ENCODE assay signal across 8 cellular contexts in the genomic region with DNA sequence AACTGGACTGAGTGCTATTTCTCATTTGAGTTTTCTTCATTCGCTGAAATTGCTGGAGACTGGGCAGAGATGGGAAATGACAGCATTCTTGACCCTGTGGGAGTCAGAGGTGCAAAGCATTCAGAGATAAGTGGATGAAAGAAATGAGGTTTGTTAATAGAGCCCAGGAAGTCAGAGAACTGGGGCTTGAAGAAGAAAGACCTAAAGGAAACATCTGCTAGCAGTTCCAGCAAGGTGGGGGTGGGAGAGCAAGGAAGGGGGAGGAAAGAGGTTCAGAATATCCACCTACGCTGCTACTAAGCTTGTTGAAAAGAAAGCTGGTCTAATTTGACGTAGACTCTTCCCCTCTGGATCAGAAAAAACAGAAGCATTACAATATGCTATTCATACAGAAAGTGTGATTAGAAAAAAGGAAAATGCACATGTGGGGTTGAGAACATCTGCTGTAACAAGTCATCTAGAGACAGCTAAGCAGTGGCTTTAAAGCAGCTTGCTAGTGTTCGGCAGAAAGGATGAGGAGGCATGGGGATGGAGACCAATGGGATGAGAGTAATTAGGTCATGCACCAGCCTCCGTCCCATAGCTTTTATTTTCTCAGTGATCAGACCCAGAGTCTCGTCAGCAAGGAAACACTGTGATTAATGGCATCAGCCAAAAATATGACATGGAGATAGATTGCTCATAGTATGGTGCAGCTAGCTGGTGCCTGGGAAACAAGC. TPM values are rescaled to one million over a fixed set of nuclear protein-coding genes. Genes with fewer than 3 reads are reported as not detected.
A peak's percentile ranks its signal among the peaks of the same experiment; 100 is the strongest.
DNase-seq lines count a peak whose midpoint lies in the region; ATAC-seq, FAIRE-seq and TF ChIP-seq lines count a peak whose summit lies in the region.

No MANE protein-coding gene starts in this region.

- intact Hi-C loops in activated T-helper 1 cell treated with anti-CD3 and anti-CD28 coated beads, Interleukin-12 subunit alpha, Interleukin-12 subunit beta, Interleukin-2, Interleukin-4 antibody, amounts not matched to agents 30 ng/mL and 10 ng/mL and 1 ng/mL, durations not matched to agents 14 hours and 24 hours and 36 hours (cut with micrococcal nuclease), result loop anchor here (1.0 to 5.0 kb wide), 14 partner anchors 14 to 436 kb away; partner anchors contain the start of genes GLS, MFSD6 and NEMP2
- intact Hi-C loops in mucosa of descending colon (cut with DNase I, micrococcal nuclease), result no loop called here

- TF ChIP-seq CTCF in mucosa of descending colon (IDR thresholded peaks at IDR 0.05) (no peak), D721Med (IDR thresholded peaks at IDR 0.05; ENCODE audit: insufficient read depth, missing control alignments) (no peak)

- peak; percentile 60 for ATAC-seq in HG03064 (IDR thresholded peaks at IDR 0.05; ENCODE audit: low read depth, unreplicated experiment)
- peak; percentile 20 for ATAC-seq in mucosa of descending colon

- peak; percentile 63 for DNase-seq in activated CD8-positive, alpha-beta memory T cell treated with anti-CD3 and anti-CD28 coated beads for 24 hours
- DNase-seq in activated CD8-positive, alpha-beta memory T cell treated with anti-CD3 and anti-CD28 coated beads, Interleukin-2, amount 50 U/mL, for 4 hours, result no peak
- DNase-seq in activated T-helper 1 cell treated with anti-CD3 and anti-CD28 coated beads, Interleukin-12 subunit alpha, Interleukin-12 subunit beta, Interleukin-2, Interleukin-4 antibody, amounts not matched to agents 30 ng/mL and 10 ng/mL and 1 ng/mL, durations not matched to agents 14 hours and 24 hours and 36 hours (ENCODE audit: low spot score), result peak; percentile 6
- DNase-seq in mucosa of descending colon, result no peak
- no peak for DNase-seq in dedifferentiated amniotic fluid mesenchymal stem cell (ENCODE audit: extremely low spot score)
- no peak for DNase-seq in D721Med (ENCODE audit: insufficient read length, low spot score)
- DNase-seq in NCI-H2081 treated with DMSO at 0.1 percent for 48 hours (lab: John Stamatoyannopoulos, UW), result no peak

- H3K9me3 ChIP-seq in mucosa of descending colon, result no peaks in the 10 kb centered on the region

- H3K4me3 Mint-ChIP-seq in activated T-helper 1 cell treated with anti-CD3 and anti-CD28 coated beads, Interleukin-12 subunit alpha, Interleukin-12 subunit beta, Interleukin-2, Interleukin-4 antibody, amounts not matched to agents 30 ng/mL and 10 ng/mL and 1 ng/mL, durations not matched to agents 14 hours and 24 hours and 36 hours, result peak overlapping the region; percentile 23

- peaks cover under 1% of the 10 kb centered on the region for H3K4me1 ChIP-seq in mucosa of descending colon (ENCODE audit: low read depth)

- H3K27me3 Mint-ChIP-seq in activated T-helper 1 cell treated with anti-CD3 and anti-CD28 coated beads, Interleukin-12 subunit alpha, Interleukin-12 subunit beta, Interleukin-2, Interleukin-4 antibody, amounts not matched to agents 30 ng/mL and 10 ng/mL and 1 ng/mL, durations not matched to agents 14 hours and 24 hours and 36 hours (ENCODE audit: insufficient read depth), result no peaks in the 10 kb centered on the region

- peak overlapping the region; percentile 76 for H3K27ac Mint-ChIP-seq in activated T-helper 1 cell treated with anti-CD3 and anti-CD28 coated beads, Interleukin-12 subunit alpha, Interleukin-12 subunit beta, Interleukin-2, Interleukin-4 antibody, amounts not matched to agents 30 ng/mL and 10 ng/mL and 1 ng/mL, durations not matched to agents 14 hours and 24 hours and 36 hours

- H3K4me1 Mint-ChIP-seq in activated T-helper 1 cell treated with anti-CD3 and anti-CD28 coated beads, Interleukin-12 subunit alpha, Interleukin-12 subunit beta, Interleukin-2, Interleukin-4 antibody, amounts not matched to agents 30 ng/mL and 10 ng/mL and 1 ng/mL, durations not matched to agents 14 hours and 24 hours and 36 hours (ENCODE audit: low read depth), result peaks cover 67% of the 10 kb centered on the region

- no peak for FAIRE-seq in D721Med (lab: Jason Lieb, UNC)

- H3K36me3 Mint-ChIP-seq in activated T-helper 1 cell treated with anti-CD3 and anti-CD28 coated beads, Interleukin-12 subunit alpha, Interleukin-12 subunit beta, Interleukin-2, Interleukin-4 antibody, amounts not matched to agents 30 ng/mL and 10 ng/mL and 1 ng/mL, durations not matched to agents 14 hours and 24 hours and 36 hours (ENCODE audit: low read depth), result peaks cover 33% of the 10 kb centered on the region

- no peak overlapping the region for H3K4me3 ChIP-seq in mucosa of descending colon

- no peaks in the 10 kb centered on the region for H3K9me3 Mint-ChIP-seq in activated T-helper 1 cell treated with anti-CD3 and anti-CD28 coated beads, Interleukin-12 subunit alpha, Interleukin-12 subunit beta, Interleukin-2, Interleukin-4 antibody, amounts not matched to agents 30 ng/mL and 10 ng/mL and 1 ng/mL, durations not matched to agents 14 hours and 24 hours and 36 hours

- no peaks in the 10 kb centered on the region for H3K36me3 ChIP-seq in mucosa of descending colon (ENCODE audit: low read depth)

RNA-seq across cellular contexts. Expression of gene NAB1, which starts 29.7 kb away (rescaled TPM):
- 34.1 and 35.3 TPM in 2 replicates for total RNA-seq in activated T-helper 1 cell treated with anti-CD3 and anti-CD28 coated beads, Interleukin-12 subunit alpha, Interleukin-12 subunit beta, Interleukin-2, Interleukin-4 antibody, amounts not matched to agents 30 ng/mL and 10 ng/mL and 1 ng/mL, durations not matched to agents 14 hours and 24 hours and 36 hours
- total RNA-seq in mucosa of descending colon, result 10 to 100 TPM; 23.4 to 55.0 (median 28.9) TPM

Comparison
In these comparisons a context has a peak if more than half of its experiments do, and no peak if none do; other contexts are left out.
1. DNase-seq: peak in activated CD8-positive, alpha-beta memory T cell treated with anti-CD3 and anti-CD28 coated beads for 24 hours (single experiment) and activated T-helper 1 cell treated with anti-CD3 and anti-CD28 coated beads, Interleukin-12 subunit alpha, Interleukin-12 subunit beta, Interleukin-2, Interleukin-4 antibody, amounts not matched to agents 30 ng/mL and 10 ng/mL and 1 ng/mL, durations not matched to agents 14 hours and 24 hours and 36 hours (single experiment); none in activated CD8-positive, alpha-beta memory T cell treated with anti-CD3 and anti-CD28 coated beads, Interleukin-2, amount 50 U/mL, for 4 hours (single experiment), mucosa of descending colon (0 of 3), dedifferentiated amniotic fluid mesenchymal stem cell (single experiment), D721Med (single experiment) and NCI-H2081 treated with DMSO at 0.1 percent for 48 hours (single experiment).